Comparison of ENCODE assay signal across 11 cellular contexts in the genomic region with DNA sequence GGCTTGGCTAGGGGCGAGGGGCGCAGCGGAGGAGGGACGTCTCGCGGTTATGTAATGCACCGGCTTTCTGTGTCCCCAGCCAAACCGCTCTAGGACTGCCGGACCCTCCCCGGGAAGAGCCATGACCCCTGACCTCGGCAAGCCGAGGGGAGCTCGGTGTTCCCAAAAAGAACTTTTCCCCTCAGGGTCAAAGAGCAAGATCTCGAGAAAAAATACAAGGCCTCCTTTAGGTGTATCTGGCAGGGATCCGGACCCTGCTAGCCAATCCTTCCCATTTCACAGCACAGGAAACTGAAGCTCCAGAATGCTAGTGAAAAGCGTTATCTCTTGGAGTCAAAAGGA. TPM values are rescaled to one million over a fixed set of nuclear protein-coding genes. Genes with fewer than 3 reads are reported as not detected.
DNase-seq lines count a peak whose midpoint lies in the region; ATAC-seq and TF ChIP-seq lines count a peak whose summit lies in the region.
"Had no signal": no experiment of that assay in that cellular context is flagged by ENCODE, and none has a peak within 500 bp of the region (broad histone marks: within the 10 kb centered on the region; RNA-seq: fewer than 3 reads in every experiment).

No MANE protein-coding gene starts in this region.

- no peaks in the 10 kb centered on the region for H4K20me1 ChIP-seq in osteoblast (ENCODE audit: insufficient read depth, low read length)
- H4K20me1 ChIP-seq: BLaER1 treated with 17β-estradiol and CSF1 and Interleukin-3, amounts not matched to agents 10 nM and 100 nM had no signal

- DNase-seq in AG09309 (ENCODE audit: low read depth) (no peak), adipocyte (ENCODE audit: low read depth) (no peak), glutamatergic neuron (no peak), osteoblast (ENCODE audit: insufficient read length, low spot score, missing footprints) (no peak), NCI-H1694 treated with DMSO at 0.1 percent for 48 hours (lab: John Stamatoyannopoulos, UW) (no peak)
- DNase-seq: NCI-H446 treated with DMSO at 0.1 percent for 48 hours, small intestine had no signal

- peak overlapping the region; percentile 11 for H3K4me3 ChIP-seq in AG09309 (ENCODE audit: control insufficient read depth, low read depth, low read length)
- H3K4me3 ChIP-seq in adipocyte (ENCODE audit: low read length), result peak overlapping the region; percentile 70
- H3K4me3 ChIP-seq in osteoblast (ENCODE audit: insufficient read depth, low read length), result peak overlapping the region; percentile 62
- H3K4me3 ChIP-seq: BLaER1 treated with 17β-estradiol and CSF1 and Interleukin-3, amounts not matched to agents 10 nM and 100 nM had no signal

- H3K27ac Mint-ChIP-seq in glutamatergic neuron (ENCODE audit: unreplicated experiment), result no peak overlapping the region

- H2AFZ ChIP-seq in osteoblast (ENCODE audit: low read length), result no peak overlapping the region

- peak overlapping the region; percentile 35 for H3K9ac ChIP-seq in adipocyte (ENCODE audit: low read length)
- H3K9ac ChIP-seq: BLaER1 treated with 17β-estradiol and CSF1 and Interleukin-3, amounts not matched to agents 10 nM and 100 nM had no signal

- no peak for ATAC-seq in GM21825 (IDR thresholded peaks at IDR 0.05; ENCODE audit: unreplicated experiment)
- no peak for ATAC-seq in HG02610 (IDR thresholded peaks at IDR 0.05; ENCODE audit: unreplicated experiment)
- ATAC-seq in HG02973 (IDR thresholded peaks at IDR 0.05; ENCODE audit: unreplicated experiment), result no peak

- H3K4me1 ChIP-seq in adipocyte (ENCODE audit: control insufficient read depth, insufficient read depth, low read length), result peaks cover 5% of the 10 kb centered on the region
- H3K4me1 ChIP-seq in osteoblast (ENCODE audit: insufficient read depth, low read length), result peaks cover 11% of the 10 kb centered on the region
- H3K4me1 ChIP-seq: BLaER1 treated with 17β-estradiol and CSF1 and Interleukin-3, amounts not matched to agents 10 nM and 100 nM had no signal

- H3K27ac ChIP-seq in osteoblast (ENCODE audit: low read depth, low read length), result no peak overlapping the region
- H3K27ac ChIP-seq: BLaER1 treated with 17β-estradiol and CSF1 and Interleukin-3, amounts not matched to agents 10 nM and 100 nM had no signal

- H3K4me3 Mint-ChIP-seq in glutamatergic neuron (ENCODE audit: unreplicated experiment), result peak overlapping the region; percentile 54

- peak overlapping the region; percentile 62 for H3K4me2 ChIP-seq in osteoblast (ENCODE audit: insufficient read depth, low read length)
- H3K4me2 ChIP-seq: BLaER1 treated with 17β-estradiol and CSF1 and Interleukin-3, amounts not matched to agents 10 nM and 100 nM had no signal

- H3K9me3 ChIP-seq in adipocyte (ENCODE audit: control insufficient read depth, low read length) (no peaks in the 10 kb centered on the region), osteoblast (ENCODE audit: low read depth, low read length) (no peaks in the 10 kb centered on the region)

- H3K79me2 ChIP-seq in osteoblast (ENCODE audit: insufficient read depth, low read length), result no peaks in the 10 kb centered on the region

- peaks cover 36% of the 10 kb centered on the region for H3K27me3 ChIP-seq in adipocyte (replicated peaks; ENCODE audit: control insufficient read depth, insufficient read depth, low read length)
- H3K27me3 ChIP-seq in osteoblast (ENCODE audit: insufficient read depth, low read length), result peaks cover 42% of the 10 kb centered on the region
- H3K27me3 ChIP-seq: BLaER1 treated with 17β-estradiol and CSF1 and Interleukin-3, amounts not matched to agents 10 nM and 100 nM had no signal

- H3K27me3 Mint-ChIP-seq in glutamatergic neuron (ENCODE audit: unreplicated experiment), result peaks cover 26% of the 10 kb centered on the region

- TF ChIP-seq CTCF in AG09309 (IDR thresholded peaks at IDR 0.05; ENCODE audit: control insufficient read depth, insufficient read depth, low read depth, low read length, missing control alignments) (no peak), glutamatergic neuron (IDR thresholded peaks at IDR 0.05; ENCODE audit: partially characterized antibody, unreplicated experiment) (no peak), osteoblast (IDR thresholded peaks at IDR 0.05; ENCODE audit: extremely low read depth, low read depth, low read length) (no peak)

- peaks cover 7% of the 10 kb centered on the region for H3K9me3 Mint-ChIP-seq in glutamatergic neuron (ENCODE audit: unreplicated experiment)

- peaks cover 3% of the 10 kb centered on the region for H3K36me3 Mint-ChIP-seq in glutamatergic neuron (ENCODE audit: unreplicated experiment)

- no peaks in the 10 kb centered on the region for H3K36me3 ChIP-seq in adipocyte (ENCODE audit: control insufficient read depth, insufficient read depth, low read length, severe bottlenecking)
- H3K36me3 ChIP-seq in osteoblast (ENCODE audit: insufficient read depth, low read length), result no peaks in the 10 kb centered on the region
- H3K36me3 ChIP-seq: BLaER1 treated with 17β-estradiol and CSF1 and Interleukin-3, amounts not matched to agents 10 nM and 100 nM had no signal

- peaks cover 2% of the 10 kb centered on the region for H3K4me1 Mint-ChIP-seq in glutamatergic neuron (ENCODE audit: low read depth, unreplicated experiment)

RNA-seq across cellular contexts. Expression of gene SLC16A12, which starts 0.6 kb away (rescaled TPM):
- total RNA-seq in glutamatergic neuron (ENCODE audit: unreplicated experiment) (not detected), osteoblast (under 0.01 TPM in 2 replicates)

Comparison
In these comparisons a context has a peak if more than half of its experiments do, and no peak if none do; other contexts are left out.
1. H3K4me3 ChIP-seq: peak in every context shown above with its lines; median percentile 70 in adipocyte; 62 in osteoblast; 11 in AG09309.